15 cellular contexts compared by ENCODE assay signal in genomic region chr2:205609036-205609607, GRCh38.
"Had no signal": no experiment of that assay in that cellular context is flagged by ENCODE, and none has a peak within 500 bp of the region (broad histone marks: within the 10 kb centered on the region; RNA-seq: fewer than 3 reads in every experiment).

No MANE protein-coding gene starts in this region.

- H3K9me3 ChIP-seq: suprapubic skin, transverse colon had no signal

- H3K4me3 ChIP-seq: cardiac muscle cell, dorsolateral prefrontal cortex, left ventricle myocardium inferior, suprapubic skin, transverse colon, uterus had no signal

- H3K4me1 ChIP-seq: left ventricle myocardium inferior, suprapubic skin, uterus had no signal

- H3K4me3 Mint-ChIP-seq: activated T-cell treated with anti-CD3 and anti-CD28 coated beads, Interleukin-2, amount 50 U/mL, for 72 hours; stimulated activated naive CD8-positive, alpha-beta T cell treated with anti-CD3 and anti-CD28 coated beads, Interleukin-15, Interleukin-2, amounts not matched to agents 100 ng/mL and 50 ng/mL, for 24 hours had no signal

- DNase-seq: activated CD4-positive, alpha-beta T cell treated with anti-CD3 and anti-CD28 coated beads, Interleukin-2, amount 50 U/mL, for 4 hours; activated effector memory CD4-positive, alpha-beta T cell treated with anti-CD3 and anti-CD28 coated beads, Interleukin-2, amount 50 U/mL, for 16 hours; activated naive CD4-positive, alpha-beta T cell treated with anti-CD3 and anti-CD28 coated beads, Interleukin-2, amount 50 U/mL, for 16 hours; activated T-cell treated with anti-CD3 and anti-CD28 coated beads, Interleukin-2, amount 50 U/mL, for 72 hours; dorsolateral prefrontal cortex; foreskin melanocyte; glutamatergic neuron; left ventricle myocardium inferior; occipital lobe; stimulated activated CD4-positive, alpha-beta T cell treated with anti-CD3 and anti-CD28 coated beads, Interleukin-2, amount 100 ng/mL, for 24 hours; transverse colon; uterus had no signal

- H3K27ac Mint-ChIP-seq: activated T-cell treated with anti-CD3 and anti-CD28 coated beads, Interleukin-2, amount 50 U/mL, for 72 hours; stimulated activated naive CD8-positive, alpha-beta T cell treated with anti-CD3 and anti-CD28 coated beads, Interleukin-15, Interleukin-2, amounts not matched to agents 100 ng/mL and 50 ng/mL, for 24 hours had no signal

- H3K36me3 ChIP-seq: cardiac muscle cell, left ventricle myocardium inferior, suprapubic skin, transverse colon, uterus had no signal

- H3K27me3 ChIP-seq: cardiac muscle cell, suprapubic skin, transverse colon, uterus had no signal

- ATAC-seq: activated T-cell treated with anti-CD3 and anti-CD28 coated beads, Interleukin-2, amount 50 U/mL, for 72 hours had no signal

- H3K27ac ChIP-seq: cardiac muscle cell, dorsolateral prefrontal cortex, left ventricle myocardium inferior, suprapubic skin, transverse colon had no signal
